Comparison of ENCODE assay signal across 15 cellular contexts in genomic region chr14:55625481-55625880, GRCh38. TPM values are rescaled to one million over a fixed set of nuclear protein-coding genes. Genes with fewer than 3 reads are reported as not detected.
DNase-seq lines count a peak whose midpoint lies in the region; ATAC-seq and TF ChIP-seq lines count a peak whose summit lies in the region.
"Had no signal": no experiment of that assay in that cellular context is flagged by ENCODE, and none has a peak within 500 bp of the region (broad histone marks: within the 10 kb centered on the region; RNA-seq: fewer than 3 reads in every experiment).

No MANE protein-coding gene starts in this region.

- peaks cover 16% of the 10 kb centered on the region for H3K79me2 ChIP-seq in osteoblast (ENCODE audit: insufficient read depth, low read length)

- H3K4me3 ChIP-seq in osteoblast (ENCODE audit: insufficient read depth, low read length) (no peak overlapping the region), gastrocnemius medialis (no peak overlapping the region), MG63 (no peak overlapping the region), foreskin fibroblast (ENCODE audit: low read depth in 1 of 2, low read length in 2 of 2) (no peak overlapping the region)
- H3K4me3 ChIP-seq: A549, GM23248 had no signal

- ATAC-seq in gastrocnemius medialis (no peak), HG03139 (IDR thresholded peaks at IDR 0.05; ENCODE audit: unreplicated experiment) (no peak)
- ATAC-seq: A549; CD8-positive, alpha-beta T cell; HCT116 had no signal

- no peak for TF ChIP-seq CTCF in chondrocyte (IDR thresholded peaks at IDR 0.05)
- no peak for TF ChIP-seq CTCF in osteoblast (IDR thresholded peaks at IDR 0.05; ENCODE audit: extremely low read depth, low read depth, low read length)
- no peak for TF ChIP-seq CTCF in gastrocnemius medialis (IDR thresholded peaks at IDR 0.05 in 4 of 5, conservative IDR thresholded peaks at IDR 0.05 in 1 of 5)
- TF ChIP-seq CTCF in foreskin fibroblast (IDR thresholded peaks at IDR 0.05; ENCODE audit: low read depth, low read length) = no peak

- DNase-seq in chondrocyte (ENCODE audit: low spot score) = no peak
- DNase-seq in fibroblast of peridontal ligament (ENCODE audit: extremely low read depth) = peak; percentile 60
- DNase-seq in osteoblast (ENCODE audit: insufficient read length, low spot score, missing footprints) = no peak
- DNase-seq in gastrocnemius medialis = no peak
- DNase-seq in MG63 = no peak
- DNase-seq in foreskin fibroblast = no peak
- DNase-seq in stimulated activated CD4-positive, alpha-beta T cell treated with anti-CD3 and anti-CD28 coated beads, Interleukin-2, amount 100 ng/mL, for 48 hours = no peak
- DNase-seq: Caco-2; CD8-positive, alpha-beta T cell; GF-D8 had no signal

- in situ Hi-C loops in gastrocnemius medialis (cut with MboI; ENCODE audit: low sequenced_read_pairs in 4 of 4) = no loop called here

- H3K36me3 ChIP-seq in osteoblast (ENCODE audit: insufficient read depth, low read length) (peaks cover 30% of the 10 kb centered on the region), gastrocnemius medialis (peaks cover 3 to 45% of the 10 kb centered on the region in 2 donors), MG63 (peaks cover 25% of the 10 kb centered on the region)

- H3K9me3 ChIP-seq in osteoblast (ENCODE audit: low read depth, low read length) (no peaks in the 10 kb centered on the region), gastrocnemius medialis (no peaks in the 10 kb centered on the region), MG63 (no peaks in the 10 kb centered on the region)

- H3K27ac Mint-ChIP-seq in chondrocyte (ENCODE audit: unreplicated experiment) = peak overlapping the region; percentile 74
- H3K27ac Mint-ChIP-seq: CD14-positive monocyte had no signal

- H4K20me1 ChIP-seq in osteoblast (ENCODE audit: insufficient read depth, low read length) = no peaks in the 10 kb centered on the region

- peaks cover 31% of the 10 kb centered on the region for H3K36me3 Mint-ChIP-seq in chondrocyte (ENCODE audit: low read depth)

- peak overlapping the region; percentile 5 for H3K4me2 ChIP-seq in osteoblast (ENCODE audit: insufficient read depth, low read length)
- H3K4me2 ChIP-seq: A549 had no signal

- no peaks in the 10 kb centered on the region for H3K27me3 Mint-ChIP-seq in chondrocyte (ENCODE audit: low read depth)

- H3K4me3 Mint-ChIP-seq in chondrocyte (ENCODE audit: unreplicated experiment) = no peak overlapping the region
- H3K4me3 Mint-ChIP-seq: CD14-positive monocyte; CD8-positive, alpha-beta T cell had no signal

- no peak for TF ChIP-seq POLR2A in gastrocnemius medialis (IDR thresholded peaks at IDR 0.05)

- H3K27ac ChIP-seq in osteoblast (ENCODE audit: low read depth, low read length) (no peak overlapping the region), gastrocnemius medialis (peak overlapping the region; percentile 41 to 60 (median 54))
- H3K27ac ChIP-seq: A549, GM23248 had no signal

- peaks cover 27% of the 10 kb centered on the region for H3K4me1 ChIP-seq in osteoblast (ENCODE audit: insufficient read depth, low read length)
- H3K4me1 ChIP-seq in gastrocnemius medialis = peaks cover 32 to 33% of the 10 kb centered on the region in 2 donors
- H3K4me1 ChIP-seq: Caco-2 had no signal

- H3K9me3 Mint-ChIP-seq in chondrocyte (ENCODE audit: low read depth) = no peaks in the 10 kb centered on the region
- H3K9me3 Mint-ChIP-seq: CD8-positive, alpha-beta T cell had no signal

- no peak overlapping the region for H2AFZ ChIP-seq in osteoblast (ENCODE audit: low read length)
- H2AFZ ChIP-seq: GM23248 had no signal

- intact Hi-C loops in gastrocnemius medialis (cut with DNase I; ENCODE audit: low total_unique reads) = no loop called here

- peaks cover 29% of the 10 kb centered on the region for H3K4me1 Mint-ChIP-seq in chondrocyte (ENCODE audit: low read depth)
- H3K4me1 Mint-ChIP-seq: CD14-positive monocyte had no signal

- H3K27me3 ChIP-seq in osteoblast (ENCODE audit: insufficient read depth, low read length) = no peaks in the 10 kb centered on the region
- H3K27me3 ChIP-seq in gastrocnemius medialis = no peaks in the 10 kb centered on the region
- H3K27me3 ChIP-seq in MG63 = no peaks in the 10 kb centered on the region

RNA-seq across cellular contexts. Expression of gene KTN1, which starts 45.5 kb away (rescaled TPM):
- 129 to 148 TPM (median 137 TPM) in 3 replicates for total RNA-seq in chondrocyte
- 172 and 177 TPM in 2 replicates for total RNA-seq in osteoblast
- total RNA-seq in gastrocnemius medialis = 100 to 1,000 TPM; 256 to 373 (median 327) TPM
- total RNA-seq in MG63 (2014; rRNA removed; shearing (Covaris generic); ENCODE audit: low replicate concordance) = 56.9 and 153 TPM in 2 replicates
